ENCODE assay signal across 17 cellular contexts in the genomic region with DNA sequence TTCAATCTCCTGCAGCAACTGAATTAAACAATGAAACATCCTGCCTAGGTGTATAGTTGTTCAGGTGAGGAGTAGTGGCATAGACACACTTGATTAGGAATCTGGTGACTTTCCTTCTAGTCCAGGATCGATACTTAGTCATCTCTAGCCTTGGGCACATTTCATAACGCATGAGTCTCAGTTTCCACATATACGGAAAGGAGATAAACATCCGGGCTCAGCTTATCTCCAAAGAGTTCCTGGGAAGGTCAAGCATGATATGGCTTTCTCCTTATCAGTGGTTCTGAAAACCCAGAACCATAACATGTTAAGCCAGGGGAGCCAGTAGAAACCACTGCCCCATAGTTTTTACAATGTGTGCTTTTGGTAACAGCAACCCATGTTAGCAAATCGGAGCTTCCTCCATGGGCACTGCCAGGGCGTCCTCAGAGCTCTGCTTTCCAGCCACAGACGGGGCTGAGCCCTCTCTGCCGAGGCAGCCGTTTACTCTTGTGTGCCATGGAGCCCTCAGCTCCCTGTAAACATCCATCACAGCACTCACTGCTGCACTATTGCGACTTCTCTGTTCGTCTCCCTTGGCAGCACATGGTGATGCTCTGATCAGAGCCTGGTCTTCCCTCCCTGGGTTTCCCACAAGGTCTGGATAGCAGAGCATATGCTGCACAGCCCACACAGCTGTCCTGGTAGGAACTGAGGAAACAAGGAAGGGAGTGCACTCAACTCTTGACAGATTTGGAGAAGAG. TPM values are rescaled to one million over a fixed set of nuclear protein-coding genes. Genes with fewer than 3 reads are reported as not detected.
DNase-seq lines count a peak whose midpoint lies in the region; FAIRE-seq and TF ChIP-seq lines count a peak whose summit lies in the region.
"Had no signal": no experiment of that assay in that cellular context is flagged by ENCODE, and none has a peak within 500 bp of the region (broad histone marks: within the 10 kb centered on the region; RNA-seq: fewer than 3 reads in every experiment).

No MANE protein-coding gene starts in this region.

- CTCF ChIA-PET in MCF 10A (lab: Yijun Ruan, JAX), result interaction anchor here (0.6 kb wide), 1 partner anchor 691 kb away, joined by 4 read pairs; no protein-coding TSS in a partner anchor
- CTCF ChIA-PET in RWPE1 (lab: Yijun Ruan, JAX), result no interaction called here
- CTCF ChIA-PET in endothelial cell of umbilical vein (lab: Charles Lee), result no interaction called here

- H3K4me1 Mint-ChIP-seq in MCF 10A (ENCODE audit: insufficient read depth, unreplicated experiment), result no peaks in the 10 kb centered on the region
- H3K4me1 Mint-ChIP-seq: WTC11 had no signal

- H3K27me3 ChIP-seq in breast epithelium, result no peaks in the 10 kb centered on the region
- peaks cover 21 to 41% of the 10 kb centered on the region in 2 experiments for H3K27me3 ChIP-seq in endothelial cell of umbilical vein (ENCODE audit: control insufficient read depth in 2 of 2, insufficient read depth in 2 of 2, low read length in 2 of 2)
- H3K27me3 ChIP-seq in spleen (replicated peaks in 1 of 7), result no peaks in the 10 kb centered on the region

- dilution Hi-C loops in endothelial cell of umbilical vein (cut with MboI; ENCODE audit: extremely low pct_ligation_motif_present, low sequenced_read_pairs), result no loop called here

- no peak for TF ChIP-seq POLR2A in breast epithelium (IDR thresholded peaks at IDR 0.05)
- TF ChIP-seq POLR2A in endothelial cell of umbilical vein (IDR thresholded peaks at IDR 0.05; ENCODE audit: low read depth, low read length), result no peak
- no peak for TF ChIP-seq POLR2A in spleen (IDR thresholded peaks at IDR 0.05)

- H4K20me1 ChIP-seq in endothelial cell of umbilical vein (replicated peaks; ENCODE audit: control insufficient read depth, extremely low read depth, insufficient read depth, low read length), result no peaks in the 10 kb centered on the region

- H3K27me3 Mint-ChIP-seq in MCF 10A (ENCODE audit: insufficient read depth, unreplicated experiment), result no peaks in the 10 kb centered on the region

- no peaks in the 10 kb centered on the region for H3K9me3 Mint-ChIP-seq in MCF 10A (ENCODE audit: unreplicated experiment)
- H3K9me3 Mint-ChIP-seq: WTC11 had no signal

- no peaks in the 10 kb centered on the region for H3K9me3 ChIP-seq in breast epithelium
- H3K9me3 ChIP-seq in endothelial cell of umbilical vein (replicated peaks; ENCODE audit: control insufficient read depth, insufficient read depth, low read length), result no peaks in the 10 kb centered on the region
- H3K9me3 ChIP-seq in spleen, result no peaks in the 10 kb centered on the region
- H3K9me3 ChIP-seq: gastroesophageal sphincter, prostate gland, SK-N-SH had no signal

- FAIRE-seq in endothelial cell of umbilical vein (lab: Jason Lieb, UNC), result no peak

- no peak overlapping the region for H3K4me3 ChIP-seq in breast epithelium
- H3K4me3 ChIP-seq in endothelial cell of umbilical vein (replicated peaks in 1 of 3; ENCODE audit: insufficient read depth in 1 of 3, low read depth in 1 of 3, low read length in 3 of 3), result no peak overlapping the region
- no peak overlapping the region for H3K4me3 ChIP-seq in spleen
- H3K4me3 ChIP-seq: gastroesophageal sphincter, prostate gland had no signal

- H3K36me3 Mint-ChIP-seq in MCF 10A (ENCODE audit: insufficient read depth, unreplicated experiment), result no peaks in the 10 kb centered on the region
- H3K36me3 Mint-ChIP-seq: WTC11 had no signal

- H3K4me3 Mint-ChIP-seq in MCF 10A (ENCODE audit: unreplicated experiment), result no peak overlapping the region
- H3K4me3 Mint-ChIP-seq: WTC11 had no signal

- H3K79me2 ChIP-seq in endothelial cell of umbilical vein (ENCODE audit: control insufficient read depth, insufficient read depth, low read length), result no peaks in the 10 kb centered on the region

- H3K27ac Mint-ChIP-seq in MCF 10A (ENCODE audit: low read depth, unreplicated experiment), result no peak overlapping the region
- H3K27ac Mint-ChIP-seq: WTC11 had no signal

- H3K4me1 ChIP-seq in breast epithelium (no peaks in the 10 kb centered on the region), endothelial cell of umbilical vein (ENCODE audit: control insufficient read depth, extremely low read depth, insufficient read depth, low read length) (no peaks in the 10 kb centered on the region), spleen (peaks cover 0 to 60% (median 11%) of the 10 kb centered on the region in 6 donors)
- H3K4me1 ChIP-seq: gastroesophageal sphincter, prostate gland had no signal

- TF ChIP-seq CTCF in MCF 10A (IDR thresholded peaks at IDR 0.05; ENCODE audit: unreplicated experiment) (no peak), breast epithelium (IDR thresholded peaks at IDR 0.05) (no peak), RWPE1 (conservative IDR thresholded peaks at IDR 0.05; ENCODE audit: low read depth) (no peak), endothelial cell of umbilical vein (IDR thresholded peaks at IDR 0.05; ENCODE audit: extremely low read depth in 1 of 2, insufficient read depth in 1 of 2, low read depth in 1 of 2, low read length in 2 of 2) (no peak), spleen (IDR thresholded peaks at IDR 0.05 in 8 of 11, conservative IDR thresholded peaks at IDR 0.05 in 3 of 11) (no peak)

- H2AFZ ChIP-seq in endothelial cell of umbilical vein (ENCODE audit: low read depth, low read length), result no peak overlapping the region

- intact Hi-C loops in MCF 10A (cut with micrococcal nuclease), result no loop called here
- intact Hi-C loops in breast epithelium (cut with DNase I; ENCODE audit: low total_unique reads), result no loop called here
- intact Hi-C loops in endothelial cell of umbilical vein (cut with micrococcal nuclease), result no loop called here
- intact Hi-C loops in spleen (cut with DNase I; ENCODE audit: low total_unique reads), result no loop called here

- H3K27ac ChIP-seq in breast epithelium (no peak overlapping the region), RWPE1 (no peak overlapping the region), endothelial cell of umbilical vein (ENCODE audit: insufficient read depth, low read depth, low read length) (no peak overlapping the region), spleen (peak overlapping the region in 4 of 8 donors; percentile 9 to 53 (median 32))
- H3K27ac ChIP-seq: gastroesophageal sphincter, HL-60, prostate gland had no signal

- DNase-seq in MCF 10A (ENCODE audit: unreplicated experiment) (peak; percentile 39), breast epithelium (ENCODE audit: low spot score in 2 of 2) (no peak), RWPE1 (ENCODE audit: low spot score) (peak; percentile 9), endothelial cell of umbilical vein (ENCODE audit: low read depth, low spot score) (peak; percentile 8), NCI-H1930 (lab: John Stamatoyannopoulos, UW) (no peak), spleen (no peak), pons (ENCODE audit: low spot score) (no peak), NCI-H2171 treated with DMSO at 0.1 percent for 48 hours (lab: John Stamatoyannopoulos, UW) (no peak)
- DNase-seq: activated CD8-positive, alpha-beta memory T cell treated with anti-CD3 and anti-CD28 coated beads, Interleukin-2, amount 50 U/mL, for 4 hours; Kasumi-1; NCI-H187; NCI-H524 treated with DMSO at 0.1 percent for 48 hours; SK-N-SH had no signal

- H3K9ac ChIP-seq in endothelial cell of umbilical vein (replicated peaks; ENCODE audit: extremely low read depth, insufficient read depth, low read length), result no peak overlapping the region
- H3K9ac ChIP-seq: SK-N-SH had no signal

- H3K36me3 ChIP-seq in breast epithelium (no peaks in the 10 kb centered on the region), endothelial cell of umbilical vein (ENCODE audit: control insufficient read depth in 2 of 2, extremely low read depth in 1 of 2, insufficient read depth in 2 of 2, low read length in 2 of 2) (no peaks in the 10 kb centered on the region), spleen (peaks cover 0 to 10% (median 0%) of the 10 kb centered on the region in 6 donors)
- H3K36me3 ChIP-seq: gastroesophageal sphincter, prostate gland had no signal

- H3K4me2 ChIP-seq in endothelial cell of umbilical vein (ENCODE audit: insufficient read depth, low read length), result no peak overlapping the region
- H3K4me2 ChIP-seq: SK-N-SH had no signal

- H3K9me1 ChIP-seq in endothelial cell of umbilical vein (replicated peaks; ENCODE audit: control insufficient read depth, extremely low read depth, insufficient read depth, low read length), result no peaks in the 10 kb centered on the region

- 52 to 75% (median 62%) methylated on average over 10 to 11 of the region's 11 CpGs for WGBS in spleen, 5 donors

- no TSS peak for BruUV-seq in MCF 10A (replicated peaks; lab: Mats Ljungman, UMichigan)
- BruUV-seq in endothelial cell of umbilical vein (replicated peaks; lab: Mats Ljungman, UMichigan), result no TSS peak

- POLR2A ChIA-PET in MCF 10A (lab: Yijun Ruan, JAX), result no interaction called here
- POLR2A ChIA-PET in RWPE1 (lab: Yijun Ruan, JAX; ENCODE audit: low non-redundant PET), result no interaction called here
- POLR2A ChIA-PET in endothelial cell of umbilical vein (lab: Charles Lee), result no interaction called here

TF ChIP-seq in endothelial cell of umbilical vein, 7 proteins besides CTCF, POLR2A, EP300 and RAD21:
- no peak for TF ChIP-seq FOS (IDR thresholded peaks at IDR 0.05; ENCODE audit: borderline replicate concordance, insufficient read depth, low read length)
- TF ChIP-seq MYC (IDR thresholded peaks at IDR 0.05; ENCODE audit: low read depth, low read length), result no peak
- no peak for TF ChIP-seq POLR2AphosphoS5 (IDR thresholded peaks at IDR 0.05; ENCODE audit: insufficient read depth, low read depth, low read length)
- TF ChIP-seq GATA2 (IDR thresholded peaks at IDR 0.05; ENCODE audit: insufficient read depth, insufficient read length, low read depth, low read length), result peak; percentile 71

RNA-seq across cellular contexts. Expression of a gene that starts 34.6 kb away (rescaled TPM):
- 86.2 and 102 TPM in 2 replicates for total RNA-seq in MCF 10A (2022)
- 100 to 1,000 TPM in 2 of 3 donors, 10 to 100 TPM in 1; 24.8 to 165 (median 127) TPM for total RNA-seq in breast epithelium
- total RNA-seq in endothelial cell of umbilical vein, result 17.9 and 23.9 TPM in 2 replicates
- 4.6 and 5.1 TPM in 2 replicates for polyA plus RNA-seq in endothelial cell of umbilical vein
- polyA plus RNA-seq in endothelial cell of umbilical vein (2011; cell fraction: cytosol; rRNA removed), result 5.7 and 6.5 TPM in 2 replicates
- 17.8 and 19.5 TPM in 2 replicates for polyA plus RNA-seq in endothelial cell of umbilical vein (2011; cell fraction: nucleus; rRNA removed)
- 16.6 and 18.5 TPM in 2 replicates for polyA plus RNA-seq in endothelial cell of umbilical vein (2012)
- 12.7 and 13.3 TPM in 2 replicates for polyA minus RNA-seq in endothelial cell of umbilical vein
- 4.9 TPM for polyA minus RNA-seq in endothelial cell of umbilical vein (2011; cell fraction: cytosol; rRNA and poly(A)+ RNA removed)
- polyA minus RNA-seq in endothelial cell of umbilical vein (2011; cell fraction: nucleus; rRNA and poly(A)+ RNA removed), result 61.4 and 67.8 TPM in 2 replicates
- 10 to 100 TPM; 29.8 to 70.0 (median 57.4) TPM for total RNA-seq in spleen
- polyA plus RNA-seq in spleen, result 1 to 10 TPM; 4.8 to 7.7 (median 6.7) TPM

Comparison
In these comparisons a context has a peak if more than half of its experiments do, and no peak if none do; other contexts are left out.
1. DNase-seq: peak in MCF 10A (single experiment), RWPE1 (single experiment) and endothelial cell of umbilical vein (single experiment); none in breast epithelium (0 of 2), NCI-H1930 (0 of 2), spleen (single experiment), pons (single experiment) and NCI-H2171 treated with DMSO at 0.1 percent for 48 hours (single experiment).